In the genomic region with DNA sequence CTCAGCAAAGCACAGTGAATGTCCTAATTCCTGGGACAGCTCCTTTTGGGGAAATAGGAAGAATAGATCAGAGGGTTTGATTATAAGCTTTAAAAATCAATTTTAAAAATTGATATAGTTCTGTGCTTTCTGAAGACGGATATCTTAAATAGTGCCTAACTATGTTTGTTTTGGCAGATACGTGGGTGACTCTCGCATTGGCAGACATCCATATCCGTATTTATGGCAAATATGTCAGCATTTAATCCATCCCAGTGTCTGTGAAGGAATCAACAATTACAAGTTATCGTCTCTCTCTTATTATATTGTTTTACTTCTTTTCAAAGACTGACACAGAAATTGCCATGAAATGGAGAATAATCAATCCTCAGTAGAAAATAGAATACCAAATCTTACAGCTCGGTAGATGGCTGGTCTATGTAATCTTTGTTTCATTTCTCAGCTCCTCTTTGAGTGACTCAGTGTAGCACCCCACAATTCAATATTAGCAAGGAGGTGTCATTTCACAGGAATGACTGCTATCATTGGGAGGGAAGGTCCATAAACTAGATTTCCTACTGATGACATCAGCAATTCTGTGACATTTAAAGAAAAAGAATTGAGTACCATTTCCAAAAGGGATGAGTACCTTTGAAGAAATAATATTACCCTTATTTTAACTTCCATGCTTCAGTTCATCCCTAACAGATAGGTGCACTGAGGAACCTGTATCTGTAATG, we compare ENCODE assay signal across 1 cellular context.
TF ChIP-seq lines count a peak whose summit lies in the region.

No MANE protein-coding gene starts in this region.

TF ChIP-seq in A549, 52 proteins besides CTCF, POLR2A, EP300 and RAD21 (continued from another document):
- TF ChIP-seq, protein P1, sequence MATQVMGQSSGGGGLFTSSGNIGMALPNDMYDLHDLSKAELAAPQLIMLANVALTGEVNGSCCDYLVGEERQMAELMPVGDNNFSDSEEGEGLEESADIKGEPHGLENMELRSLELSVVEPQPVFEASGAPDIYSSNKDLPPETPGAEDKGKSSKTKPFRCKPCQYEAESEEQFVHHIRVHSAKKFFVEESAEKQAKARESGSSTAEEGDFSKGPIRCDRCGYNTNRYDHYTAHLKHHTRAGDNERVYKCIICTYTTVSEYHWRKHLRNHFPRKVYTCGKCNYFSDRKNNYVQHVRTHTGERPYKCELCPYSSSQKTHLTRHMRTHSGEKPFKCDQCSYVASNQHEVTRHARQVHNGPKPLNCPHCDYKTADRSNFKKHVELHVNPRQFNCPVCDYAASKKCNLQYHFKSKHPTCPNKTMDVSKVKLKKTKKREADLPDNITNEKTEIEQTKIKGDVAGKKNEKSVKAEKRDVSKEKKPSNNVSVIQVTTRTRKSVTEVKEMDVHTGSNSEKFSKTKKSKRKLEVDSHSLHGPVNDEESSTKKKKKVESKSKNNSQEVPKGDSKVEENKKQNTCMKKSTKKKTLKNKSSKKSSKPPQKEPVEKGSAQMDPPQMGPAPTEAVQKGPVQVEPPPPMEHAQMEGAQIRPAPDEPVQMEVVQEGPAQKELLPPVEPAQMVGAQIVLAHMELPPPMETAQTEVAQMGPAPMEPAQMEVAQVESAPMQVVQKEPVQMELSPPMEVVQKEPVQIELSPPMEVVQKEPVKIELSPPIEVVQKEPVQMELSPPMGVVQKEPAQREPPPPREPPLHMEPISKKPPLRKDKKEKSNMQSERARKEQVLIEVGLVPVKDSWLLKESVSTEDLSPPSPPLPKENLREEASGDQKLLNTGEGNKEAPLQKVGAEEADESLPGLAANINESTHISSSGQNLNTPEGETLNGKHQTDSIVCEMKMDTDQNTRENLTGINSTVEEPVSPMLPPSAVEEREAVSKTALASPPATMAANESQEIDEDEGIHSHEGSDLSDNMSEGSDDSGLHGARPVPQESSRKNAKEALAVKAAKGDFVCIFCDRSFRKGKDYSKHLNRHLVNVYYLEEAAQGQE (IDR thresholded peaks at IDR 0.05), result no peak
- no peak for TF ChIP-seq HEYL (CRISPR knock-in tag; IDR thresholded peaks at IDR 0.05)
